ENCODE assay signal across 18 cellular contexts in the genomic region with DNA sequence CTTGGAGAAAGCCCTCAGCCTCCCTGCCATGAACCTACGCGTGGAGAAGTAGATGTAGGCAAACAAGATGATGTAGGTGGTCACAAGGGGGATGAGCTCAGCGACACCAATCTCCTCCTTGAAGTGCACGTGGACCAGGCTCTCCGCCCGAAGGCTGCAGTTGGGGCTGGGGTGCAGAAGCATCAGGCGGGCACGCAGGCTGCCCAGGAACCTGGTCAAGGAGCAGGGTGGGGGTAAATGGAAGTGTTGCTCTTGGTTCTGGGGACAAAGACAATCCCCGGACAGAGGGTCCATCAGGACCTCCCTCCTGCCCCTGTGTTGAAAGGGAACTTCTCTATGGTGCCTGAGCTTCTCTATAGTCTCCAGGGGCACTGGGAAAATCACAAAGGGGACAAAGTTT.
"Had no signal": no experiment of that assay in that cellular context is flagged by ENCODE, and none has a peak within 500 bp of the region (broad histone marks: within the 10 kb centered on the region; RNA-seq: fewer than 3 reads in every experiment).

No MANE protein-coding gene starts in this region.

- H3K27me3 ChIP-seq: brain microvascular endothelial cell, stomach, upper lobe of left lung had no signal

- H3K9me3 ChIP-seq: psoas muscle, stomach, upper lobe of left lung had no signal

- H3K27ac ChIP-seq: brain microvascular endothelial cell, coronary artery, psoas muscle, upper lobe of left lung had no signal

- H3K9me3 Mint-ChIP-seq: activated CD4-positive, alpha-beta T cell treated with anti-CD3 and anti-CD28 coated beads, Interleukin-2, amount 10 ng/mL, durations not matched to agents 24 days and 14 days; activated CD8-positive, alpha-beta T cell treated with anti-CD3 and anti-CD28 coated beads for 36 hours; activated naive CD4-positive, alpha-beta T cell treated with anti-CD3 and anti-CD28 coated beads, Interleukin-2, amount 10 ng/mL, durations not matched to agents 7 days and 5 days; central memory CD8-positive, alpha-beta T cell; neural crest cell had no signal

- H3K27ac Mint-ChIP-seq: activated CD4-positive, alpha-beta T cell treated with anti-CD3 and anti-CD28 coated beads, Interleukin-2, amount 10 ng/mL, durations not matched to agents 24 days and 14 days; activated CD8-positive, alpha-beta T cell treated with anti-CD3 and anti-CD28 coated beads for 36 hours; activated naive CD4-positive, alpha-beta T cell treated with anti-CD3 and anti-CD28 coated beads, Interleukin-2, amount 10 ng/mL, durations not matched to agents 7 days and 5 days had no signal

- ATAC-seq: activated CD8-positive, alpha-beta T cell treated with anti-CD3 and anti-CD28 coated beads for 36 hours; esophagus mucosa; psoas muscle; right cardiac atrium had no signal

- DNase-seq: activated CD4-positive, CD25-positive, alpha-beta regulatory T cell; activated CD8-positive, alpha-beta T cell treated with anti-CD3 and anti-CD28 coated beads for 36 hours; activated naive CD4-positive, alpha-beta T cell treated with anti-CD3 and anti-CD28 coated beads, Interleukin-2, amount 10 ng/mL, durations not matched to agents 7 days and 5 days; activated T-cell treated with anti-CD3 and anti-CD28 coated beads, Interleukin-2, amount 50 U/mL, for 1 hour; brain microvascular endothelial cell; stimulated activated CD4-positive, alpha-beta T cell treated with anti-CD3 and anti-CD28 coated beads, Interleukin-4, amount 100 ng/mL, for 1 hour; stomach; T1000 had no signal

- H3K4me3 Mint-ChIP-seq: activated CD4-positive, alpha-beta T cell treated with anti-CD3 and anti-CD28 coated beads, Interleukin-2, amount 10 ng/mL, durations not matched to agents 24 days and 14 days; activated CD8-positive, alpha-beta T cell treated with anti-CD3 and anti-CD28 coated beads for 36 hours; activated naive CD4-positive, alpha-beta T cell treated with anti-CD3 and anti-CD28 coated beads, Interleukin-2, amount 10 ng/mL, durations not matched to agents 7 days and 5 days; central memory CD8-positive, alpha-beta T cell; neural crest cell had no signal

- H3K4me3 ChIP-seq: coronary artery, lung, psoas muscle, smooth muscle cell, stomach, upper lobe of left lung had no signal

- H3K4me2 ChIP-seq: smooth muscle cell had no signal

- H3K27me3 Mint-ChIP-seq: activated CD4-positive, alpha-beta T cell treated with anti-CD3 and anti-CD28 coated beads, Interleukin-2, amount 10 ng/mL, durations not matched to agents 24 days and 14 days; activated CD8-positive, alpha-beta T cell treated with anti-CD3 and anti-CD28 coated beads for 36 hours; activated naive CD4-positive, alpha-beta T cell treated with anti-CD3 and anti-CD28 coated beads, Interleukin-2, amount 10 ng/mL, durations not matched to agents 7 days and 5 days; central memory CD8-positive, alpha-beta T cell had no signal
